In the genomic region with DNA sequence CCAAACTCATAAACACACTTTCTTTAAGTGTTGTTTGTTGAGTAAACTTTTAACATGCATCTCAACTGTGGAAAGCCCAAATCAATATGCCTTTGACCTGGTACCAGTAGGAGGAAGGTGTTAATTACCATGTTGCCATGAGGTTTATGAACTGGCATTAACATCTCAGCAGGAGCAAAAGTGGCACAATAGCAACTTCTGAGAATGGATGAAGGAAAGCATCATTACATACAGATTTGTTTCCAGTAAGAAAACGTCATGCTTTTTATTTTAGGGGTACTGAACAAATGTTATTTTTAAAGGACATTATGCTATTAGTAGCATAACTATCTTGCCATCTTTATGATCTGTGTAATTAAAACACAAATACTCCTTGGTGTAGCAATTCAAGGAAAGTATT, we compare ENCODE assay signal across 17 cellular contexts. TPM values are rescaled to one million over a fixed set of nuclear protein-coding genes. Genes with fewer than 3 reads are reported as not detected.
DNase-seq lines count a peak whose midpoint lies in the region; ATAC-seq and TF ChIP-seq lines count a peak whose summit lies in the region.
"Had no signal": no experiment of that assay in that cellular context is flagged by ENCODE, and none has a peak within 500 bp of the region (broad histone marks: within the 10 kb centered on the region; RNA-seq: fewer than 3 reads in every experiment).

No MANE protein-coding gene starts in this region.

- H3F3A ChIP-seq in GM23338 (replicated peaks; ENCODE audit: low read depth): no peaks in the 10 kb centered on the region

- H3K4me3 Mint-ChIP-seq in GM23338: no peak overlapping the region
- H3K4me3 Mint-ChIP-seq: CD4-positive, CD25-positive, alpha-beta regulatory T cell had no signal

- H3K36me3 ChIP-seq in GM23338 (ENCODE audit: insufficient read depth): no peaks in the 10 kb centered on the region
- H3K36me3 ChIP-seq: BLaER1 treated with 17β-estradiol and CSF1 and Interleukin-3, amounts not matched to agents 10 nM and 100 nM had no signal

- H4K20me1 ChIP-seq in GM23338 (replicated peaks; ENCODE audit: insufficient read depth): no peaks in the 10 kb centered on the region
- H4K20me1 ChIP-seq: BLaER1 treated with 17β-estradiol and CSF1 and Interleukin-3, amounts not matched to agents 10 nM and 100 nM had no signal

- no peaks in the 10 kb centered on the region for H3K27me3 Mint-ChIP-seq in GM23338 (ENCODE audit: insufficient read depth, low read depth, poor library complexity)

- no peak overlapping the region for H3K4me3 ChIP-seq in GM23338
- H3K4me3 ChIP-seq: BLaER1 treated with 17β-estradiol and CSF1 and Interleukin-3, amounts not matched to agents 10 nM and 100 nM; GM12878 had no signal

- peaks cover 10% of the 10 kb centered on the region for H3K4me1 Mint-ChIP-seq in GM23338
- H3K4me1 Mint-ChIP-seq: CD4-positive, CD25-positive, alpha-beta regulatory T cell had no signal

- H3K4me2 ChIP-seq in GM23338: 0 out of 2 replicates have a peak overlapping the region, but pooled peaks have one; percentile 2
- H3K4me2 ChIP-seq: BLaER1 treated with 17β-estradiol and CSF1 and Interleukin-3, amounts not matched to agents 10 nM and 100 nM; KMS-11 had no signal

- TF ChIP-seq CTCF in GM23338 (conservative IDR thresholded peaks at IDR 0.05; ENCODE audit: low read depth in 2 of 2) (no peak), VCaP (conservative IDR thresholded peaks at IDR 0.05) (no peak)

- H3K27ac ChIP-seq in GM23338 (ENCODE audit: low read depth) (no peak overlapping the region), VCaP (peak overlapping the region; percentile 76)
- H3K27ac ChIP-seq: BLaER1 treated with 17β-estradiol and CSF1 and Interleukin-3, amounts not matched to agents 10 nM and 100 nM; KMS-11 had no signal

- H3K27ac Mint-ChIP-seq in GM23338: no peak overlapping the region
- H3K27ac Mint-ChIP-seq: CD4-positive, CD25-positive, alpha-beta regulatory T cell had no signal

- no peak for ATAC-seq in GM23338
- ATAC-seq: GM12878, HepG2 had no signal

- H3K27me3 ChIP-seq in GM23338 (ENCODE audit: insufficient read depth): no peaks in the 10 kb centered on the region
- H3K27me3 ChIP-seq: BLaER1 treated with 17β-estradiol and CSF1 and Interleukin-3, amounts not matched to agents 10 nM and 100 nM had no signal

- no peaks in the 10 kb centered on the region for H3K79me2 ChIP-seq in GM23338 (replicated peaks; ENCODE audit: insufficient read depth)

- peaks cover 17% of the 10 kb centered on the region for H3K4me1 ChIP-seq in GM23338 (ENCODE audit: insufficient read depth)

- no peaks in the 10 kb centered on the region for H3K36me3 Mint-ChIP-seq in GM23338 (ENCODE audit: low read depth)
- H3K36me3 Mint-ChIP-seq: CD4-positive, CD25-positive, alpha-beta regulatory T cell had no signal

- DNase-seq in GM23338 (ENCODE audit: low spot score) (no peak), NCI-H69 (lab: John Stamatoyannopoulos, UW) (peak; percentile 58), superior temporal gyrus (ENCODE audit: extremely low spot score) (peak; percentile 45), RKO (ENCODE audit: low spot score) (no peak), pons (ENCODE audit: low spot score) (no peak)
- no peak for DNase-seq in activated CD4-positive, alpha-beta T cell treated with anti-CD3 and anti-CD28 coated beads, Interleukin-2, amount 50 U/mL, for 48 hours
- DNase-seq: AML-193; Calu3; CD4-positive, CD25-positive, alpha-beta regulatory T cell; DMS 273 treated with DMSO at 0.1 percent for 48 hours; H7 had no signal

- no peaks in the 10 kb centered on the region for H3K9me3 Mint-ChIP-seq in GM23338

- H3K9me2 ChIP-seq in GM23338 (ENCODE audit: insufficient read depth): no peaks in the 10 kb centered on the region

- no peak overlapping the region for H2AFZ ChIP-seq in GM23338

TF ChIP-seq in GM23338, 12 proteins besides CTCF, POLR2A, EP300 and RAD21 (continues in another document):
- no peak for TF ChIP-seq EZH2 (IDR thresholded peaks at IDR 0.05; ENCODE audit: low read depth, unreplicated experiment)
- TF ChIP-seq POLR2AphosphoS5 (IDR thresholded peaks at IDR 0.05; ENCODE audit: low read depth): no peak
- TF ChIP-seq EZH2phosphoT487 (IDR thresholded peaks at IDR 0.05; ENCODE audit: unreplicated experiment): no peak
- TF ChIP-seq JUNB (IDR thresholded peaks at IDR 0.05; ENCODE audit: unreplicated experiment): no peak
- TF ChIP-seq, protein P1, sequence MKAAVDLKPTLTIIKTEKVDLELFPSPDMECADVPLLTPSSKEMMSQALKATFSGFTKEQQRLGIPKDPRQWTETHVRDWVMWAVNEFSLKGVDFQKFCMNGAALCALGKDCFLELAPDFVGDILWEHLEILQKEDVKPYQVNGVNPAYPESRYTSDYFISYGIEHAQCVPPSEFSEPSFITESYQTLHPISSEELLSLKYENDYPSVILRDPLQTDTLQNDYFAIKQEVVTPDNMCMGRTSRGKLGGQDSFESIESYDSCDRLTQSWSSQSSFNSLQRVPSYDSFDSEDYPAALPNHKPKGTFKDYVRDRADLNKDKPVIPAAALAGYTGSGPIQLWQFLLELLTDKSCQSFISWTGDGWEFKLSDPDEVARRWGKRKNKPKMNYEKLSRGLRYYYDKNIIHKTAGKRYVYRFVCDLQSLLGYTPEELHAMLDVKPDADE (IDR thresholded peaks at IDR 0.05): no peak
- TF ChIP-seq NANOG (IDR thresholded peaks at IDR 0.05; ENCODE audit: borderline replicate concordance): no peak
- no peak for TF ChIP-seq ZNF114 (CRISPR knock-in tag; IDR thresholded peaks at IDR 0.05)
- TF ChIP-seq STAT1 (IDR thresholded peaks at IDR 0.05; ENCODE audit: unreplicated experiment): no peak
- TF ChIP-seq CREB1 (CRISPR knock-in tag; IDR thresholded peaks at IDR 0.05; ENCODE audit: low read depth): no peak
- TF ChIP-seq, protein P2, sequence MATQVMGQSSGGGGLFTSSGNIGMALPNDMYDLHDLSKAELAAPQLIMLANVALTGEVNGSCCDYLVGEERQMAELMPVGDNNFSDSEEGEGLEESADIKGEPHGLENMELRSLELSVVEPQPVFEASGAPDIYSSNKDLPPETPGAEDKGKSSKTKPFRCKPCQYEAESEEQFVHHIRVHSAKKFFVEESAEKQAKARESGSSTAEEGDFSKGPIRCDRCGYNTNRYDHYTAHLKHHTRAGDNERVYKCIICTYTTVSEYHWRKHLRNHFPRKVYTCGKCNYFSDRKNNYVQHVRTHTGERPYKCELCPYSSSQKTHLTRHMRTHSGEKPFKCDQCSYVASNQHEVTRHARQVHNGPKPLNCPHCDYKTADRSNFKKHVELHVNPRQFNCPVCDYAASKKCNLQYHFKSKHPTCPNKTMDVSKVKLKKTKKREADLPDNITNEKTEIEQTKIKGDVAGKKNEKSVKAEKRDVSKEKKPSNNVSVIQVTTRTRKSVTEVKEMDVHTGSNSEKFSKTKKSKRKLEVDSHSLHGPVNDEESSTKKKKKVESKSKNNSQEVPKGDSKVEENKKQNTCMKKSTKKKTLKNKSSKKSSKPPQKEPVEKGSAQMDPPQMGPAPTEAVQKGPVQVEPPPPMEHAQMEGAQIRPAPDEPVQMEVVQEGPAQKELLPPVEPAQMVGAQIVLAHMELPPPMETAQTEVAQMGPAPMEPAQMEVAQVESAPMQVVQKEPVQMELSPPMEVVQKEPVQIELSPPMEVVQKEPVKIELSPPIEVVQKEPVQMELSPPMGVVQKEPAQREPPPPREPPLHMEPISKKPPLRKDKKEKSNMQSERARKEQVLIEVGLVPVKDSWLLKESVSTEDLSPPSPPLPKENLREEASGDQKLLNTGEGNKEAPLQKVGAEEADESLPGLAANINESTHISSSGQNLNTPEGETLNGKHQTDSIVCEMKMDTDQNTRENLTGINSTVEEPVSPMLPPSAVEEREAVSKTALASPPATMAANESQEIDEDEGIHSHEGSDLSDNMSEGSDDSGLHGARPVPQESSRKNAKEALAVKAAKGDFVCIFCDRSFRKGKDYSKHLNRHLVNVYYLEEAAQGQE (IDR thresholded peaks at IDR 0.05; ENCODE audit: unreplicated experiment): no peak

RNA-seq across cellular contexts. Expression of a gene that starts 51.1 kb away (rescaled TPM):
- total RNA-seq in GM23338 (2014; rRNA removed; shearing (Covaris generic)): 0.16 and 0.24 TPM in 2 replicates
- polyA plus RNA-seq in GM23338 (2016; fragmentation: Nextera tagmentation; extraction: Ambion mirVana): 0.17 TPM in 1 of 2 replicates, not detected in the other
- total RNA-seq: Daoy, HepG2 had no signal
- polyA plus RNA-seq: CD4-positive, CD25-positive, alpha-beta regulatory T cell; HepG2 had no signal

Comparison
In these comparisons a context has a peak if more than half of its experiments do, and no peak if none do; other contexts are left out.
1. DNase-seq: peak in NCI-H69 (single experiment) and superior temporal gyrus (single experiment); none in GM23338 (single experiment), activated CD4-positive, alpha-beta T cell treated with anti-CD3 and anti-CD28 coated beads, Interleukin-2, amount 50 U/mL, for 48 hours (0 of 2), RKO (single experiment) and pons (single experiment).